In the genomic region with DNA sequence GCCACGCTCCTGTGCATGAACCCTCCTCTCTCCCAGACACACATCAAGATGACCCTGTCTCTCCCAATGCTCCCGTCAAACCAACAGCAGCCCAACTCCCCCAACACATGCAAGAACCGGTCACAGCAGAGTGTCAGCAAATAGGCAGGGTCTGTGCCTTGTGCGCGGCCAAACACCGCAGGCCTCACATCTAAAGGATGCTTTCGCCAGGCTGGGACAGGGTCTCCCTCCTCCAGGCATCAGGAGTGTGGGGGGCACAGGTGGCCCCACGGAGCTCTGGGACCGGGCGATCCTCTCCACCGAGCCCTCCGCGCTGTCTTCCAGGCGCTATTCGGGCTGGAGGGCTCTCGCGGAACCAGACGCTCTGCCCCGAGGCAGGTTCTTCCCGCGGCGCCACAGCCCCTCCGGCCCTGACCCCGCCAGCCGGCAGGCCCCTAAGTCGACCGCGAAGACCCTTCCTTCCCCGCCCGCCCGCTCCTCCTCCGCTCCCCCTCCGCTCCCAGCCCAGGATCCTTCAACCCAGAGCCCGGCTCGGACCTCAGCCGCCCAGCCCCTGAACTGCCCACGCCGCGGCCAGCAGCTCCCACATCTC, we compare ENCODE assay signal across 8 cellular contexts. TPM values are rescaled to one million over a fixed set of nuclear protein-coding genes. Genes with fewer than 3 reads are reported as not detected.
DNase-seq lines count a peak whose midpoint lies in the region; ATAC-seq and TF ChIP-seq lines count a peak whose summit lies in the region.

No MANE protein-coding gene starts in this region.

- H3K36me3 ChIP-seq in IMR-90 (ENCODE audit: control insufficient read depth, insufficient read depth, low read length) (no peaks in the 10 kb centered on the region), WERI-Rb-1 (peaks cover under 1% of the 10 kb centered on the region), muscle layer of colon (ENCODE audit: insufficient read depth, low read length) (no peaks in the 10 kb centered on the region)

- DNase-seq in AG04450 (ENCODE audit: low read depth, low spot score) (no peak), IMR-90 (peak; percentile 13), WERI-Rb-1 (peak; percentile 40), epithelial cell of proximal tubule (ENCODE audit: low read depth) (no peak), type B pancreatic cell (ENCODE audit: extremely low spot score, unreplicated experiment) (no peak), NCI-H1694 (lab: John Stamatoyannopoulos, UW) (no peak)

- no peak overlapping the region for H2AK5ac ChIP-seq in IMR-90 (ENCODE audit: low read depth, low read length)

- H3K23ac ChIP-seq in IMR-90 (ENCODE audit: low read depth, low read length), result peak overlapping the region; percentile 77

- in situ Hi-C loops in IMR-90 (cut with MboI; ENCODE audit: low sequenced_read_pairs), result no loop called here

- H3K27me3 ChIP-seq in AG04450 (ENCODE audit: control insufficient read depth, insufficient read depth, low read length) (peaks cover 10% of the 10 kb centered on the region), IMR-90 (ENCODE audit: control insufficient read depth, insufficient read depth, low read length) (peaks cover 4% of the 10 kb centered on the region; the same call in 1 of the 2 replicates), WERI-Rb-1 (ENCODE audit: insufficient read depth, low read depth, severe bottlenecking) (no peaks in the 10 kb centered on the region), muscle layer of colon (ENCODE audit: control insufficient read depth in 1 of 2, insufficient read depth in 2 of 2, low read length in 2 of 2) (no peaks in the 10 kb centered on the region)

- POLR2A ChIA-PET in AG04450 (lab: Yijun Ruan, JAX) (interaction anchor here (0.7 to 1.3 kb wide), 2 partner anchors 61 to 94 kb away, joined by 3 read pairs; partner anchors contain the start of gene SAAL1), IMR-90 (lab: Charles Lee; ENCODE audit: unreplicated experiment) (no interaction called here)

- no peak overlapping the region for H3K18ac ChIP-seq in IMR-90 (ENCODE audit: low read depth, low read length)

- H3K9me1 ChIP-seq in IMR-90 (ENCODE audit: insufficient read depth, low read length), result 0 out of 2 replicates have a peak, but pooled peaks cover 6% of the 10 kb centered on the region

- no TSS peak for BruUV-seq in IMR-90 (replicated peaks; lab: Mats Ljungman, UMichigan)

- no peaks in the 10 kb centered on the region for H4K20me1 ChIP-seq in IMR-90 (ENCODE audit: insufficient read depth, low read length)

- no peak overlapping the region for H2BK5ac ChIP-seq in IMR-90 (ENCODE audit: low read depth, low read length, poor library complexity, severe bottlenecking)

- H2BK15ac ChIP-seq in IMR-90 (ENCODE audit: low read depth, low read length), result no peak overlapping the region

- CTCF ChIA-PET in AG04450 (lab: Charles Lee) (interaction anchor here (0.7 to 2.4 kb wide), 4 partner anchors 21 to 288 kb away, joined by 3 to 8 read pairs (median 6); partner anchors contain the start of gene SAAL1), IMR-90 (lab: Yijun Ruan, JAX) (interaction anchor here (0.6 kb wide), 1 partner anchor 29 kb away, joined by 5 read pairs; no protein-coding TSS in a partner anchor)

- H3K36me3 Mint-ChIP-seq in type B pancreatic cell, result no peaks in the 10 kb centered on the region

- dilution Hi-C loops in IMR-90 (cut with HindIII; ENCODE audit: low sequenced_read_pairs, unreplicated experiment), result no loop called here

- H3K9ac ChIP-seq in IMR-90 (ENCODE audit: low read depth, low read length) (peak overlapping the region; percentile 66), muscle layer of colon (ENCODE audit: low read length) (peak overlapping the region; percentile 41)

- peak overlapping the region; percentile 98 for H3K4me2 ChIP-seq in IMR-90 (ENCODE audit: low read depth, low read length)

- peak overlapping the region in 1 of 2 experiments; percentile 48; a peak in 1 of 4 replicates for H4K8ac ChIP-seq in IMR-90 (ENCODE audit: low read depth in 2 of 2, low read length in 2 of 2)

- H3K79me1 ChIP-seq in IMR-90 (ENCODE audit: low read depth in 1 of 2, low read length in 2 of 2), result peaks cover 5 to 11% of the 10 kb centered on the region in 2 experiments; a peak in 3 of 4 replicates

- peak overlapping the region; percentile 4; the same call in 1 of the 2 replicates for H4K5ac ChIP-seq in IMR-90 (ENCODE audit: low read depth, low read length)

- no peak overlapping the region for H2BK120ac ChIP-seq in IMR-90 (ENCODE audit: low read depth, low read length)

- peak overlapping the region; percentile 70 for H2AK9ac ChIP-seq in IMR-90 (replicated peaks; ENCODE audit: low read depth, low read length, poor library complexity)

- TF ChIP-seq CTCF in AG04450 (IDR thresholded peaks at IDR 0.05; ENCODE audit: low read depth, low read length) (no peak), IMR-90 (conservative IDR thresholded peaks at IDR 0.05; ENCODE audit: low read depth, low read length) (no peak), WERI-Rb-1 (IDR thresholded peaks at IDR 0.05; ENCODE audit: low read depth, low read length) (no peak), epithelial cell of proximal tubule (conservative IDR thresholded peaks at IDR 0.05; ENCODE audit: low read depth, low read length) (no peak), type B pancreatic cell (conservative IDR thresholded peaks at IDR 0.05) (no peak)

- peaks cover 4% of the 10 kb centered on the region for H3K4me1 ChIP-seq in IMR-90 (ENCODE audit: control insufficient read depth, insufficient read depth, low read length)
- H3K4me1 ChIP-seq in muscle layer of colon (ENCODE audit: insufficient read depth, low read length), result peaks cover 5% of the 10 kb centered on the region

- H3K9me3 Mint-ChIP-seq in type B pancreatic cell, result no peaks in the 10 kb centered on the region

- peak; percentile 4 for ATAC-seq in GM18511 (IDR thresholded peaks at IDR 0.05; ENCODE audit: unreplicated experiment)
- peak; percentile 11 for ATAC-seq in IMR-90 (ENCODE audit: low read depth)

- H3K4me3 Mint-ChIP-seq in type B pancreatic cell, result peak overlapping the region; percentile 93

- H3K27ac ChIP-seq in AG04450 (ENCODE audit: low read depth, low read length) (peak overlapping the region; percentile 21), IMR-90 (ENCODE audit: insufficient read depth, low read length) (peak overlapping the region; percentile 14; the same call in 1 of the 2 replicates), WERI-Rb-1 (peak overlapping the region; percentile 65), muscle layer of colon (ENCODE audit: low read depth, low read length) (peak overlapping the region; percentile 27)

- H3K9me3 ChIP-seq in AG04450 (ENCODE audit: control insufficient read depth, insufficient read depth, low read length) (no peaks in the 10 kb centered on the region; the same call in 1 of the 2 replicates), IMR-90 (ENCODE audit: control insufficient read depth, insufficient read depth, low read length) (no peaks in the 10 kb centered on the region), WERI-Rb-1 (ENCODE audit: severe bottlenecking) (no peaks in the 10 kb centered on the region), muscle layer of colon (ENCODE audit: low read length) (no peaks in the 10 kb centered on the region)

- H3K14ac ChIP-seq in IMR-90 (replicated peaks; ENCODE audit: low read depth, low read length), result peak overlapping the region; percentile 80

- WGBS in IMR-90 (ENCODE audit: extremely low coverage in 2 of 2, insufficient read length in 1 of 2), 2 experiments, result 6% methylated on average over 6 of the region's 39 CpGs; no CpG with 5 or more reads in 1 of the 2 experiments

- no peak overlapping the region for H3K56ac ChIP-seq in IMR-90 (ENCODE audit: extremely low read depth, insufficient read depth, low read length)

- peaks cover 13% of the 10 kb centered on the region for H3K4me1 Mint-ChIP-seq in type B pancreatic cell (ENCODE audit: unreplicated experiment)

- H2BK20ac ChIP-seq in IMR-90 (ENCODE audit: low read depth, low read length), result no peak overlapping the region

- H3K27ac Mint-ChIP-seq in type B pancreatic cell, result peak overlapping the region; percentile 79

- H4K91ac ChIP-seq in IMR-90 (ENCODE audit: insufficient read depth, low read depth, low read length), result no peak overlapping the region

- peaks cover 36% of the 10 kb centered on the region for H3K27me3 Mint-ChIP-seq in type B pancreatic cell

- intact Hi-C loops in IMR-90 (cut with micrococcal nuclease), result loop anchor here (5.0 kb wide), 1 partner anchor 95 kb away; the partner anchor contains the start of gene SAAL1

- H2AFZ ChIP-seq in IMR-90 (replicated peaks; ENCODE audit: low read length, poor library complexity), result peak overlapping the region; percentile 97

- H3K4ac ChIP-seq in IMR-90 (ENCODE audit: low read depth, low read length), result peak overlapping the region; percentile 27; the same call in 1 of the 2 replicates

- peak overlapping the region; percentile 84 for H3K4me3 ChIP-seq in AG04450 (ENCODE audit: low read depth, low read length)
- H3K4me3 ChIP-seq in IMR-90 (ENCODE audit: insufficient read depth, low read depth, low read length), result peak overlapping the region; percentile 92
- peak overlapping the region; percentile 73 for H3K4me3 ChIP-seq in WERI-Rb-1 (ENCODE audit: low read depth, low read length)
- H3K4me3 ChIP-seq in epithelial cell of proximal tubule (ENCODE audit: low read depth, low read length), result peak overlapping the region; percentile 83
- peak overlapping the region; percentile 78 to 83 for H3K4me3 ChIP-seq in muscle layer of colon (ENCODE audit: low read depth in 1 of 2, low read length in 2 of 2)

- no peak for TF ChIP-seq RAD21 in IMR-90 (IDR thresholded peaks at IDR 0.05; ENCODE audit: low read length)

- TF ChIP-seq POLR2A in IMR-90 (IDR thresholded peaks at IDR 0.05; ENCODE audit: low read depth, low read length), result no peak

TF ChIP-seq in IMR-90, 13 proteins besides CTCF, POLR2A, EP300 and RAD21 (continues in another document):
- TF ChIP-seq CEBPB (IDR thresholded peaks at IDR 0.05; ENCODE audit: low read depth, low read length) (no peak), RCOR1 (IDR thresholded peaks at IDR 0.05; ENCODE audit: insufficient replicate concordance, low read length) (no peak)

RNA-seq across cellular contexts. Expression of gene SERGEF, which starts 0.4 kb away (rescaled TPM):
- polyA plus RNA-seq in AG04450 (2011; rRNA removed), result 16.5 and 18.1 TPM in 2 replicates
- 16.6 and 22.3 TPM in 2 replicates for polyA minus RNA-seq in AG04450 (2011; rRNA and poly(A)+ RNA removed)
- total RNA-seq in IMR-90 (2012; rRNA removed), result 18.1 and 19.4 TPM in 2 replicates
- polyA plus RNA-seq in IMR-90 (2012; rRNA removed), result 12.2 and 12.9 TPM in 2 replicates
- polyA plus RNA-seq in IMR-90 (2012; cell fraction: cytosol; rRNA removed), result 9.4 and 13.1 TPM in 2 replicates
- polyA plus RNA-seq in IMR-90 (2012; cell fraction: nucleus; rRNA removed; ENCODE audit: low replicate concordance), result 5.3 and 16.1 TPM in 2 replicates
- 22.4 and 30.6 TPM in 2 replicates for total RNA-seq in epithelial cell of proximal tubule
- total RNA-seq in type B pancreatic cell (ENCODE audit: low replicate concordance), result 26.4 and 27.1 TPM in 2 replicates

RNA-seq across cellular contexts. Expression of gene TPH1, which starts 33.7 kb away (rescaled TPM):
- polyA plus RNA-seq in AG04450 (2011; rRNA removed) (0.04 and 0.06 TPM in 2 replicates), IMR-90 (2012; rRNA removed) (0.01 and 0.07 TPM in 2 replicates)
- not detected in 2 replicates for polyA minus RNA-seq in AG04450 (2011; rRNA and poly(A)+ RNA removed)
- total RNA-seq in IMR-90 (2012; rRNA removed) (under 0.01 TPM in 2 replicates), epithelial cell of proximal tubule (0.07 TPM in 1 of 2 replicates, not detected in the other), type B pancreatic cell (ENCODE audit: low replicate concordance) (20.5 and 45.5 TPM in 2 replicates)
- not detected in 2 replicates for polyA plus RNA-seq in IMR-90 (2012; cell fraction: cytosol; rRNA removed)
- 0.08 and 0.33 TPM in 2 replicates for polyA plus RNA-seq in IMR-90 (2012; cell fraction: nucleus; rRNA removed; ENCODE audit: low replicate concordance)

Comparison
In these comparisons a context has a peak if more than half of its experiments do, and no peak if none do; other contexts are left out.
1. DNase-seq: peak in IMR-90 (single experiment) and WERI-Rb-1 (single experiment); none in AG04450 (single experiment), epithelial cell of proximal tubule (single experiment), type B pancreatic cell (single experiment) and NCI-H1694 (single experiment).
2. H3K27ac ChIP-seq: peak in every context shown above with its lines; median percentile 65 in WERI-Rb-1; 27 in muscle layer of colon; 21 in AG04450; 14 in IMR-90.
3. RNA of gene TPH1, which starts 33.7 kb away (total RNA-seq): 20.5 to 45.5 TPM in type B pancreatic cell; under 0.01 TPM in IMR-90 and 0.07 TPM in epithelial cell of proximal tubule; every median in the first group is over 10 times any median in the second.
4. Peak in every context shown above with its lines, with median percentiles within 50 percentile points of each other: H3K4me3 ChIP-seq.